36 cellular contexts compared by ENCODE assay signal in genomic region chr2:218899147-218899546, GRCh38. TPM values are rescaled to one million over a fixed set of nuclear protein-coding genes. Genes with fewer than 3 reads are reported as not detected.
"Had no signal": no experiment of that assay in that cellular context is flagged by ENCODE, and none has a peak within 500 bp of the region (broad histone marks: within the 10 kb centered on the region; RNA-seq: fewer than 3 reads in every experiment).

No MANE protein-coding gene starts in this region.

- H3K27ac Mint-ChIP-seq: activated CD4-positive, alpha-beta memory T cell treated with anti-CD3 and anti-CD28 coated beads for 36 hours; activated CD4-positive, alpha-beta T cell treated with anti-CD3 and anti-CD28 coated beads for 36 hours; activated CD8-positive, alpha-beta memory T cell treated with anti-CD3 and anti-CD28 coated beads, Interleukin-2, amount 10 ng/mL, durations not matched to agents 7 days and 5 days; activated CD8-positive, alpha-beta T cell treated with anti-CD3 and anti-CD28 coated beads, Interleukin-2, amount 10 ng/mL, durations not matched to agents 7 days and 5 days; activated naive CD4-positive, alpha-beta T cell treated with anti-CD3 and anti-CD28 coated beads, Interleukin-2, amount 10 ng/mL, durations not matched to agents 7 days and 5 days; activated naive CD4-positive, alpha-beta T cell treated with anti-CD3 and anti-CD28 coated beads, Interleukin-2, amount 50 U/mL, for 72 hours; activated naive CD8-positive, alpha-beta T cell treated with anti-CD3 and anti-CD28 coated beads, Interleukin-2, amount 10 ng/mL, durations not matched to agents 7 days and 5 days; activated T-helper 2 cell treated with anti-CD3 and anti-CD28 coated beads, Interferon-gamma antibody, Interleukin-2, Interleukin-4, amounts not matched to agents 10 μg/mL and 5 μg/mL and 100 μg/mL, durations not matched to agents 14 hours and 24 hours and 36 hours; dendritic cell treated with granulocyte-macrophage colony-stimulating factor and Interleukin-4, amounts not matched to agents 40 ng/mL and 50 ng/mL, for 4 days; endodermal cell had no signal

- ATAC-seq: activated CD4-positive, alpha-beta T cell treated with anti-CD3 and anti-CD28 coated beads for 36 hours; activated CD8-positive, alpha-beta T cell treated with anti-CD3 and anti-CD28 coated beads, Interleukin-2, amount 10 ng/mL, durations not matched to agents 7 days and 5 days; activated naive CD4-positive, alpha-beta T cell treated with anti-CD3 and anti-CD28 coated beads, Interleukin-2, amount 50 U/mL, for 72 hours; foreskin keratinocyte had no signal

- H3K9me3 ChIP-seq: ascending aorta, breast epithelium, esophagus muscularis mucosa, gastrocnemius medialis, heart left ventricle had no signal

- H3K36me3 ChIP-seq: ascending aorta, breast epithelium, cardiac muscle cell, esophagus muscularis mucosa, gastrocnemius medialis, heart left ventricle had no signal

- H3K36me3 Mint-ChIP-seq: activated CD4-positive, alpha-beta memory T cell treated with anti-CD3 and anti-CD28 coated beads for 36 hours; activated CD8-positive, alpha-beta memory T cell treated with anti-CD3 and anti-CD28 coated beads, Interleukin-2, amount 10 ng/mL, durations not matched to agents 7 days and 5 days; activated naive CD4-positive, alpha-beta T cell treated with anti-CD3 and anti-CD28 coated beads, Interleukin-2, amount 10 ng/mL, durations not matched to agents 7 days and 5 days; activated naive CD4-positive, alpha-beta T cell treated with anti-CD3 and anti-CD28 coated beads, Interleukin-2, amount 50 U/mL, for 72 hours; activated naive CD8-positive, alpha-beta T cell treated with anti-CD3 and anti-CD28 coated beads, Interleukin-2, amount 10 ng/mL, durations not matched to agents 7 days and 5 days; brain had no signal

- DNase-seq: activated CD4-positive, alpha-beta memory T cell treated with anti-CD3 and anti-CD28 coated beads for 36 hours; activated CD4-positive, alpha-beta T cell treated with anti-CD3 and anti-CD28 coated beads for 36 hours; activated CD4-positive, alpha-beta T cell treated with anti-CD3 and anti-CD28 coated beads, Interleukin-2, amount 10 ng/mL, durations not matched to agents 24 days and 14 days; activated CD4-positive, CD25-positive, alpha-beta regulatory T cell; activated CD4-positive, CD25-positive, alpha-beta regulatory T cell treated with anti-CD3 and anti-CD28 coated beads, Interleukin-2, amount 50 U/mL, for 72 hours; activated CD8-positive, alpha-beta memory T cell treated with anti-CD3 and anti-CD28 coated beads, Interleukin-2, amount 10 ng/mL, durations not matched to agents 7 days and 5 days; activated CD8-positive, alpha-beta memory T cell treated with anti-CD3 and anti-CD28 coated beads, Interleukin-2, amount 50 U/mL, for 4 hours; activated CD8-positive, alpha-beta T cell treated with anti-CD3 and anti-CD28 coated beads, Interleukin-2, amount 10 ng/mL, durations not matched to agents 7 days and 5 days; activated effector memory CD4-positive, alpha-beta T cell treated with anti-CD3 and anti-CD28 coated beads, Interleukin-2, amount 50 U/mL, for 16 hours; activated naive CD4-positive, alpha-beta T cell; activated naive CD4-positive, alpha-beta T cell treated with anti-CD3 and anti-CD28 coated beads, Interleukin-2, amount 10 ng/mL, durations not matched to agents 7 days and 5 days; activated naive CD8-positive, alpha-beta T cell treated with anti-CD3 and anti-CD28 coated beads, Interleukin-2, amount 10 ng/mL, durations not matched to agents 7 days and 5 days; activated T-cell treated with anti-CD3 and anti-CD28 coated beads, Interleukin-2, amount 50 U/mL, for 1 hour; activated T-cell treated with anti-CD3 and anti-CD28 coated beads, Interleukin-2, amount 50 U/mL, for 48 hours; central memory CD4-positive, alpha-beta T cell; dorsolateral prefrontal cortex; effector memory CD4-positive, alpha-beta T cell; endodermal cell; erythroblast; foreskin keratinocyte; gastrocnemius medialis; glutamatergic neuron; heart left ventricle; T-helper 1 cell; T-helper 2 cell had no signal

- H3K4me3 Mint-ChIP-seq: activated CD4-positive, alpha-beta memory T cell treated with anti-CD3 and anti-CD28 coated beads for 36 hours; activated CD8-positive, alpha-beta memory T cell treated with anti-CD3 and anti-CD28 coated beads, Interleukin-2, amount 10 ng/mL, durations not matched to agents 7 days and 5 days; activated CD8-positive, alpha-beta T cell treated with anti-CD3 and anti-CD28 coated beads, Interleukin-2, amount 10 ng/mL, durations not matched to agents 7 days and 5 days; activated naive CD4-positive, alpha-beta T cell treated with anti-CD3 and anti-CD28 coated beads, Interleukin-2, amount 10 ng/mL, durations not matched to agents 7 days and 5 days; activated naive CD8-positive, alpha-beta T cell treated with anti-CD3 and anti-CD28 coated beads, Interleukin-2, amount 10 ng/mL, durations not matched to agents 7 days and 5 days; activated T-helper 1 cell treated with anti-CD3 and anti-CD28 coated beads, Interleukin-12 subunit alpha, Interleukin-12 subunit beta, Interleukin-2, Interleukin-4 antibody, amounts not matched to agents 30 ng/mL and 10 ng/mL and 1 ng/mL, durations not matched to agents 14 hours and 24 hours and 36 hours; dendritic cell treated with granulocyte-macrophage colony-stimulating factor and Interleukin-4, amounts not matched to agents 40 ng/mL and 50 ng/mL, for 4 days; endodermal cell had no signal

- H3K9me3 Mint-ChIP-seq: activated CD4-positive, alpha-beta memory T cell treated with anti-CD3 and anti-CD28 coated beads for 36 hours; activated CD4-positive, alpha-beta T cell treated with anti-CD3 and anti-CD28 coated beads, Interleukin-2, amount 10 ng/mL, durations not matched to agents 24 days and 14 days; activated naive CD4-positive, alpha-beta T cell treated with anti-CD3 and anti-CD28 coated beads, Interleukin-2, amount 10 ng/mL, durations not matched to agents 7 days and 5 days; activated naive CD4-positive, alpha-beta T cell treated with anti-CD3 and anti-CD28 coated beads, Interleukin-2, amount 50 U/mL, for 72 hours; activated naive CD8-positive, alpha-beta T cell treated with anti-CD3 and anti-CD28 coated beads, Interleukin-2, amount 10 ng/mL, durations not matched to agents 7 days and 5 days; activated T-helper 2 cell treated with anti-CD3 and anti-CD28 coated beads, Interferon-gamma antibody, Interleukin-2, Interleukin-4, amounts not matched to agents 10 μg/mL and 5 μg/mL and 100 μg/mL, durations not matched to agents 14 hours and 24 hours and 36 hours; dendritic cell treated with granulocyte-macrophage colony-stimulating factor and Interleukin-4, amounts not matched to agents 40 ng/mL and 50 ng/mL, for 4 days had no signal

- H3K4me3 ChIP-seq: cardiac muscle cell had no signal

- H3K27ac ChIP-seq: ascending aorta, breast epithelium, cardiac muscle cell, coronary artery, esophagus muscularis mucosa, foreskin keratinocyte, gastrocnemius medialis, heart left ventricle had no signal

RNA-seq across cellular contexts. Expression of gene WNT10A, which starts 18.5 kb away (rescaled TPM):
- total RNA-seq: activated CD8-positive, alpha-beta T cell treated with anti-CD3 and anti-CD28 coated beads, Interleukin-2, amount 10 ng/mL, durations not matched to agents 7 days and 5 days; ascending aorta; cardiac muscle cell; endodermal cell; gastrocnemius medialis had no signal
- polyA plus RNA-seq: cardiac muscle cell had no signal

RNA-seq across cellular contexts. Expression of gene WNT6, which starts 39.5 kb away (rescaled TPM):
- total RNA-seq: activated CD4-positive, alpha-beta T cell treated with anti-CD3 and anti-CD28 coated beads, Interleukin-2, amount 10 ng/mL, durations not matched to agents 24 days and 14 days; activated CD8-positive, alpha-beta memory T cell treated with anti-CD3 and anti-CD28 coated beads, Interleukin-2, amount 10 ng/mL, durations not matched to agents 7 days and 5 days; activated CD8-positive, alpha-beta T cell treated with anti-CD3 and anti-CD28 coated beads, Interleukin-2, amount 10 ng/mL, durations not matched to agents 7 days and 5 days; activated naive CD4-positive, alpha-beta T cell treated with anti-CD3 and anti-CD28 coated beads, Interleukin-2, amount 50 U/mL, for 72 hours; activated naive CD8-positive, alpha-beta T cell treated with anti-CD3 and anti-CD28 coated beads, Interleukin-2, amount 10 ng/mL, durations not matched to agents 7 days and 5 days; activated T-helper 1 cell treated with anti-CD3 and anti-CD28 coated beads, Interleukin-12 subunit alpha, Interleukin-12 subunit beta, Interleukin-2, Interleukin-4 antibody, amounts not matched to agents 30 ng/mL and 10 ng/mL and 1 ng/mL, durations not matched to agents 14 hours and 24 hours and 36 hours; activated T-helper 2 cell treated with anti-CD3 and anti-CD28 coated beads, Interferon-gamma antibody, Interleukin-2, Interleukin-4, amounts not matched to agents 10 μg/mL and 5 μg/mL and 100 μg/mL, durations not matched to agents 14 hours and 24 hours and 36 hours; cardiac muscle cell; cerebellum; endodermal cell; foreskin keratinocyte had no signal
- polyA plus RNA-seq: foreskin keratinocyte had no signal
